17 cellular contexts compared by ENCODE assay signal in the genomic region with DNA sequence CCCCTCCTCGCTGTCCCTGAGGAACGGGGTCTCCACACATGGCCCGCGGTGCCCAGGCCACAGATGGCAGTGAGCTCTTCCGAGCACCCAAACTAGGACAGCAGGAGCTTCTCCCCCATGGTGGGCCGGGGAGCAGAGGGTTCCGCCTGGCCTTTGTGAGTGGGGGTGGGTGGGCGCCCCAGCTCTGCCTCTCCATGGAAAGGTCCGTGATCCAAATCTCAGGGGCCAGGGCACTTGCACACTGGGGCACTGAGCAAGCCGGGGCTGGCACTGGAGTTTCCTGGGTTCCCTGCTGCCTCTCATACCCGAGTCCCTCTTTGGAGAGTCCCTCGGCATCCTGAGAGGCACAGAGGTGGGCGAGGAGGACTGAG. TPM values are rescaled to one million over a fixed set of nuclear protein-coding genes. Genes with fewer than 3 reads are reported as not detected.
DNase-seq lines count a peak whose midpoint lies in the region; ATAC-seq, FAIRE-seq and TF ChIP-seq lines count a peak whose summit lies in the region.
"Had no signal": no experiment of that assay in that cellular context is flagged by ENCODE, and none has a peak within 500 bp of the region (broad histone marks: within the 10 kb centered on the region; RNA-seq: fewer than 3 reads in every experiment).

No MANE protein-coding gene starts in this region.

- no peaks in the 10 kb centered on the region for H3K9me3 Mint-ChIP-seq in dendritic cell treated with granulocyte-macrophage colony-stimulating factor and Interleukin-4, amounts not matched to agents 40 ng/mL and 50 ng/mL, for 4 days
- H3K9me3 Mint-ChIP-seq: activated T-helper 17 cell treated with anti-CD3 and anti-CD28 coated beads, Interleukin-2, amount 50 U/mL, for 72 hours; CD8-positive, alpha-beta T cell; stimulated activated effector memory CD8-positive, alpha-beta T cell treated with anti-CD3 and anti-CD28 coated beads, Interleukin-12 subunit alpha, Interleukin-12 subunit beta, amount 100 ng/mL, for 72 hours had no signal

- H3K9me3 ChIP-seq in HepG2 (ENCODE audit: low read length) (no peaks in the 10 kb centered on the region), right lobe of liver (no peaks in the 10 kb centered on the region), osteoblast (ENCODE audit: low read depth, low read length) (no peaks in the 10 kb centered on the region)

- FAIRE-seq in HepG2 (lab: Jason Lieb, UNC) = no peak
- FAIRE-seq: urothelium cell line had no signal

- TF ChIP-seq EP300 in HepG2 (IDR thresholded peaks at IDR 0.05; ENCODE audit: low read depth in 2 of 2, low read length in 2 of 2) (no peak), HepG2 (CRISPR knock-in tag; IDR thresholded peaks at IDR 0.05; ENCODE audit: borderline replicate concordance) (no peak)

- no peak overlapping the region for H3K4me3 Mint-ChIP-seq in dendritic cell treated with granulocyte-macrophage colony-stimulating factor and Interleukin-4, amounts not matched to agents 40 ng/mL and 50 ng/mL, for 4 days
- H3K4me3 Mint-ChIP-seq: activated T-helper 17 cell treated with anti-CD3 and anti-CD28 coated beads, Interleukin-2, amount 50 U/mL, for 72 hours; CD8-positive, alpha-beta T cell had no signal

- 32% methylated on average over 4 of the region's 13 CpGs for WGBS in HepG2 (ENCODE audit: low lambda C conversion rate)
- 67% methylated on average over 1 of the region's 13 CpGs for WGBS in right lobe of liver (ENCODE audit: insufficient coverage, low coverage, low lambda C conversion rate, missing lambda C conversion rate)

- TF ChIP-seq CTCF in HepG2 (CRISPR knock-in tag; IDR thresholded peaks at IDR 0.05) = no peak
- no peak for TF ChIP-seq CTCF in right lobe of liver (IDR thresholded peaks at IDR 0.05)
- no peak for TF ChIP-seq CTCF in osteoblast (IDR thresholded peaks at IDR 0.05; ENCODE audit: extremely low read depth, low read depth, low read length)

- peaks cover 76% of the 10 kb centered on the region for H3K27me3 Mint-ChIP-seq in dendritic cell treated with granulocyte-macrophage colony-stimulating factor and Interleukin-4, amounts not matched to agents 40 ng/mL and 50 ng/mL, for 4 days

- H3K4me3 ChIP-seq in HepG2 (replicated peaks in 1 of 3; ENCODE audit: insufficient read depth in 1 of 3, low read depth in 2 of 3, low read length in 3 of 3) (peak overlapping the region in 1 of 3 experiments; percentile 29; a peak in 1 of 6 replicates), right lobe of liver (no peak overlapping the region), osteoblast (ENCODE audit: insufficient read depth, low read length) (peak overlapping the region; percentile 28)

- no peaks in the 10 kb centered on the region for H3K79me2 ChIP-seq in HepG2 (ENCODE audit: insufficient read depth, low read length)
- no peaks in the 10 kb centered on the region for H3K79me2 ChIP-seq in osteoblast (ENCODE audit: insufficient read depth, low read length)

- no peak overlapping the region for H3K27ac ChIP-seq in HepG2 (ENCODE audit: extremely low read length, insufficient read depth, low read length)
- no peak overlapping the region for H3K27ac ChIP-seq in right lobe of liver
- H3K27ac ChIP-seq in osteoblast (ENCODE audit: low read depth, low read length) = peak overlapping the region; percentile 69
- H3K27ac ChIP-seq: foreskin keratinocyte had no signal

- TF ChIP-seq RAD21 in HepG2 (CRISPR knock-in tag; IDR thresholded peaks at IDR 0.05) = no peak

- no peaks in the 10 kb centered on the region for H3K36me3 ChIP-seq in HepG2 (replicated peaks in 1 of 2; ENCODE audit: control insufficient read depth in 1 of 2, insufficient read depth in 2 of 2, low read length in 2 of 2)
- H3K36me3 ChIP-seq in right lobe of liver = no peaks in the 10 kb centered on the region
- H3K36me3 ChIP-seq in osteoblast (ENCODE audit: insufficient read depth, low read length) = no peaks in the 10 kb centered on the region

- no TSS peak for BruUV-seq in HepG2 (replicated peaks; lab: Mats Ljungman, UMichigan)

- in situ Hi-C loops in HepG2 (cut with HindIII; ENCODE audit: extremely low pct_ligation_motif_present, low pct_unique_long_range_greater_than_20kb) = no loop called here

- H3K27me3 ChIP-seq in HepG2 (ENCODE audit: control insufficient read depth in 1 of 2, insufficient read depth in 2 of 2, low read length in 2 of 2) (peaks cover 24 to 65% of the 10 kb centered on the region in 2 experiments), right lobe of liver (peaks cover 0 to 8% of the 10 kb centered on the region in 2 donors), osteoblast (ENCODE audit: insufficient read depth, low read length) (peaks cover 17% of the 10 kb centered on the region)

- H4K20me1 ChIP-seq in HepG2 (ENCODE audit: insufficient read depth, low read length) (no peaks in the 10 kb centered on the region), osteoblast (ENCODE audit: insufficient read depth, low read length) (no peaks in the 10 kb centered on the region)

- peaks cover 42% of the 10 kb centered on the region for H3K4me1 ChIP-seq in HepG2 (ENCODE audit: insufficient read depth, low read length)
- no peaks in the 10 kb centered on the region for H3K4me1 ChIP-seq in right lobe of liver
- H3K4me1 ChIP-seq in osteoblast (ENCODE audit: insufficient read depth, low read length) = peaks cover 18% of the 10 kb centered on the region
- H3K4me1 ChIP-seq: foreskin keratinocyte had no signal

- peak overlapping the region; percentile 41; the same call in 1 of the 2 replicates for H3K4me2 ChIP-seq in HepG2 (ENCODE audit: low read depth, low read length)
- H3K4me2 ChIP-seq in osteoblast (ENCODE audit: insufficient read depth, low read length) = peak overlapping the region; percentile 30

- H3K9ac ChIP-seq in HepG2 (ENCODE audit: insufficient read depth, low read depth, low read length) = no peak overlapping the region

- intact Hi-C loops in HepG2 (cut with micrococcal nuclease; ENCODE audit: unreplicated experiment) (no loop called here), right lobe of liver (cut with DNase I) (no loop called here)
- intact Hi-C loops in dendritic cell treated with granulocyte-macrophage colony-stimulating factor and Interleukin-4, amounts not matched to agents 40 ng/mL and 50 ng/mL, for 4 days (cut with micrococcal nuclease) = no loop called here

- ATAC-seq in HepG2 (peak; percentile 3; the same call in 2 of the 3 replicates), right lobe of liver (no peak), HG03520 (IDR thresholded peaks at IDR 0.05; ENCODE audit: unreplicated experiment) (no peak), HG03097 (IDR thresholded peaks at IDR 0.05; ENCODE audit: low FRiP score, unreplicated experiment) (no peak)
- ATAC-seq: activated T-helper 17 cell treated with anti-CD3 and anti-CD28 coated beads, Interleukin-2, amount 50 U/mL, for 72 hours; CD8-positive, alpha-beta T cell; stimulated activated effector memory CD8-positive, alpha-beta T cell treated with anti-CD3 and anti-CD28 coated beads, Interleukin-12 subunit alpha, Interleukin-12 subunit beta, amount 100 ng/mL, for 72 hours had no signal

- DNase-seq in HepG2 (ENCODE audit: low spot score) (no peak), right lobe of liver (no peak), osteoblast (ENCODE audit: insufficient read length, low spot score, missing footprints) (peak; percentile 90), SHP77 (lab: John Stamatoyannopoulos, UW) (no peak), H4 (ENCODE audit: low spot score) (no peak)
- DNase-seq: activated CD4-positive, CD25-positive, alpha-beta regulatory T cell; CD8-positive, alpha-beta T cell; NCI-H2029 had no signal

- TF ChIP-seq POLR2A in HepG2 (IDR thresholded peaks at IDR 0.05; ENCODE audit: insufficient read depth in 1 of 2, low read depth in 2 of 2, low read length in 2 of 2) = no peak
- TF ChIP-seq POLR2A in right lobe of liver (IDR thresholded peaks at IDR 0.05) = no peak

- H3K36me3 Mint-ChIP-seq in dendritic cell treated with granulocyte-macrophage colony-stimulating factor and Interleukin-4, amounts not matched to agents 40 ng/mL and 50 ng/mL, for 4 days (ENCODE audit: low read depth) = no peaks in the 10 kb centered on the region
- H3K36me3 Mint-ChIP-seq: CD8-positive, alpha-beta T cell; stimulated activated effector memory CD8-positive, alpha-beta T cell treated with anti-CD3 and anti-CD28 coated beads, Interleukin-12 subunit alpha, Interleukin-12 subunit beta, amount 100 ng/mL, for 72 hours had no signal

- peak overlapping the region; percentile 45 for H3K27ac Mint-ChIP-seq in dendritic cell treated with granulocyte-macrophage colony-stimulating factor and Interleukin-4, amounts not matched to agents 40 ng/mL and 50 ng/mL, for 4 days
- H3K27ac Mint-ChIP-seq: activated T-helper 17 cell treated with anti-CD3 and anti-CD28 coated beads, Interleukin-2, amount 50 U/mL, for 72 hours; CD8-positive, alpha-beta T cell; stimulated activated effector memory CD8-positive, alpha-beta T cell treated with anti-CD3 and anti-CD28 coated beads, Interleukin-12 subunit alpha, Interleukin-12 subunit beta, amount 100 ng/mL, for 72 hours had no signal

- no peak overlapping the region for H2AFZ ChIP-seq in HepG2 (ENCODE audit: low read length)
- H2AFZ ChIP-seq in osteoblast (ENCODE audit: low read length) = peak overlapping the region; percentile 79

- CTCF ChIA-PET in HepG2 (lab: Yijun Ruan, JAX; ENCODE audit: low intra/inter-chr PET ratio, low total read pairs) = no interaction called here

- H3K4me1 Mint-ChIP-seq in dendritic cell treated with granulocyte-macrophage colony-stimulating factor and Interleukin-4, amounts not matched to agents 40 ng/mL and 50 ng/mL, for 4 days (ENCODE audit: low read depth) = peaks cover 14% of the 10 kb centered on the region
- H3K4me1 Mint-ChIP-seq: activated T-helper 17 cell treated with anti-CD3 and anti-CD28 coated beads, Interleukin-2, amount 50 U/mL, for 72 hours had no signal

- POLR2A ChIA-PET in HepG2 (lab: Yijun Ruan, JAX) = interaction anchor here (1.4 to 2.0 kb wide), 2 partner anchors 16 to 20 kb away, joined by 4 to 7 read pairs; no protein-coding TSS in a partner anchor

RNA-seq across cellular contexts. Expression of a gene that starts 2.2 kb away (rescaled TPM):
- total RNA-seq in HepG2 (2016; rRNA removed; fragmentation: Illumina TruSeq; extraction: Trizol) = 0.97 and 1.2 TPM in 2 replicates
- 0.61 and 0.62 TPM in 2 replicates for total RNA-seq in HepG2 (2016; cell fraction: cytosol; rRNA removed; fragmentation: Illumina TruSeq; extraction: Trizol; ENCODE audit: low read depth)
- 1.0 and 1.1 TPM in 2 replicates for total RNA-seq in HepG2 (2016; cell fraction: insoluble cytoplasmic fraction; rRNA removed; fragmentation: Illumina TruSeq; extraction: Trizol)
- 1.3 and 1.6 TPM in 2 replicates for total RNA-seq in HepG2 (2016; cell fraction: membrane; rRNA removed; fragmentation: Illumina TruSeq; extraction: Trizol)
- 0.56 and 0.94 TPM in 2 replicates for total RNA-seq in HepG2 (2016; cell fraction: nucleus; rRNA removed; fragmentation: Illumina TruSeq; extraction: Trizol)
- polyA plus RNA-seq in HepG2 (2011; rRNA removed) = 1.8 and 2.9 TPM in 2 replicates
- polyA plus RNA-seq in HepG2 (2011; cell fraction: cytosol; rRNA removed) = 1.7 and 2.2 TPM in 2 replicates
- 2.6 and 3.2 TPM in 2 replicates for polyA plus RNA-seq in HepG2 (2011; cell fraction: nucleus; rRNA removed)
- polyA plus RNA-seq in HepG2 (2012) = 1.3 and 1.7 TPM in 2 replicates
- 0.97 and 1.5 TPM in 2 replicates for polyA plus RNA-seq in HepG2 (2016; cell fraction: cytosol; fragmentation: Illumina TruSeq; extraction: Trizol; ENCODE audit: low read depth)
- polyA plus RNA-seq in HepG2 (2016; cell fraction: insoluble cytoplasmic fraction; fragmentation: Illumina TruSeq; extraction: Trizol; ENCODE audit: low read depth) = 1.7 and 2.5 TPM in 2 replicates
- 1.8 and 1.9 TPM in 2 replicates for polyA plus RNA-seq in HepG2 (2016; cell fraction: membrane; fragmentation: Illumina TruSeq; extraction: Trizol; ENCODE audit: low read depth)
- 1.9 and 2.0 TPM in 2 replicates for polyA plus RNA-seq in HepG2 (2016; cell fraction: nucleus; fragmentation: Illumina TruSeq; extraction: Trizol; ENCODE audit: insufficient read depth, low read depth)
- 0.35 and 2.3 TPM in 2 replicates for polyA minus RNA-seq in HepG2 (2011; rRNA and poly(A)+ RNA removed; ENCODE audit: low replicate concordance)
- 1.7 and 1.8 TPM in 2 replicates for polyA minus RNA-seq in HepG2 (2011; cell fraction: cytosol; rRNA and poly(A)+ RNA removed)
- polyA minus RNA-seq in HepG2 (2011; cell fraction: nucleus; rRNA and poly(A)+ RNA removed) = 0.64 and 0.75 TPM in 2 replicates
- total RNA-seq in right lobe of liver = 1 to 10 TPM in 1 of 6 experiments, under 1 TPM in 1, not detected in 4; 0.19 to 1.6 TPM
- total RNA-seq in osteoblast = 12.4 and 14.8 TPM in 2 replicates
- 1.1 and 1.3 TPM in 2 replicates for total RNA-seq in H4 (2014; rRNA removed; shearing (Covaris generic))

RNA-seq across cellular contexts. Expression of a gene that starts 16.5 kb away (rescaled TPM):
- total RNA-seq in HepG2 (2016; rRNA removed; fragmentation: Illumina TruSeq; extraction: Trizol) = 25.0 and 41.6 TPM in 2 replicates
- total RNA-seq in HepG2 (2016; cell fraction: cytosol; rRNA removed; fragmentation: Illumina TruSeq; extraction: Trizol; ENCODE audit: low read depth) = 28.6 and 43.2 TPM in 2 replicates
- 19.6 and 44.5 TPM in 2 replicates for total RNA-seq in HepG2 (2016; cell fraction: insoluble cytoplasmic fraction; rRNA removed; fragmentation: Illumina TruSeq; extraction: Trizol)
- 45.1 and 60.0 TPM in 2 replicates for total RNA-seq in HepG2 (2016; cell fraction: membrane; rRNA removed; fragmentation: Illumina TruSeq; extraction: Trizol)
- total RNA-seq in HepG2 (2016; cell fraction: nucleus; rRNA removed; fragmentation: Illumina TruSeq; extraction: Trizol) = 30.3 and 32.7 TPM in 2 replicates
- 33.6 and 34.2 TPM in 2 replicates for polyA plus RNA-seq in HepG2 (2011; rRNA removed)
- 39.9 and 48.2 TPM in 2 replicates for polyA plus RNA-seq in HepG2 (2011; cell fraction: cytosol; rRNA removed)
- polyA plus RNA-seq in HepG2 (2011; cell fraction: nucleus; rRNA removed) = 22.1 and 24.0 TPM in 2 replicates
- polyA plus RNA-seq in HepG2 (2012) = 18.4 and 30.9 TPM in 2 replicates
- 41.4 and 52.9 TPM in 2 replicates for polyA plus RNA-seq in HepG2 (2016; cell fraction: cytosol; fragmentation: Illumina TruSeq; extraction: Trizol; ENCODE audit: low read depth)
- 27.9 and 37.1 TPM in 2 replicates for polyA plus RNA-seq in HepG2 (2016; cell fraction: insoluble cytoplasmic fraction; fragmentation: Illumina TruSeq; extraction: Trizol; ENCODE audit: low read depth)
- polyA plus RNA-seq in HepG2 (2016; cell fraction: membrane; fragmentation: Illumina TruSeq; extraction: Trizol; ENCODE audit: low read depth) = 50.5 and 57.8 TPM in 2 replicates
- 65.1 and 70.7 TPM in 2 replicates for polyA plus RNA-seq in HepG2 (2016; cell fraction: nucleus; fragmentation: Illumina TruSeq; extraction: Trizol; ENCODE audit: insufficient read depth, low read depth)
- 38.4 and 71.1 TPM in 2 replicates for polyA minus RNA-seq in HepG2 (2011; rRNA and poly(A)+ RNA removed; ENCODE audit: low replicate concordance)
- 13.8 and 15.1 TPM in 2 replicates for polyA minus RNA-seq in HepG2 (2011; cell fraction: cytosol; rRNA and poly(A)+ RNA removed)
- 8.5 and 9.3 TPM in 2 replicates for polyA minus RNA-seq in HepG2 (2011; cell fraction: nucleus; rRNA and poly(A)+ RNA removed)
- total RNA-seq in right lobe of liver = 10 to 100 TPM; 13.5 to 29.5 (median 19.6) TPM
- 33.0 and 33.7 TPM in 2 replicates for total RNA-seq in osteoblast
- total RNA-seq in H4 (2014; rRNA removed; shearing (Covaris generic)) = 26.0 and 42.3 TPM in 2 replicates

RNA-seq across cellular contexts. Expression of a gene that starts 20.8 kb away (rescaled TPM):
- total RNA-seq in HepG2 (2016; rRNA removed; fragmentation: Illumina TruSeq; extraction: Trizol) (1.4 and 1.7 TPM in 2 replicates), right lobe of liver (1 to 10 TPM; 1.3 to 3.7 (median 2.3) TPM), osteoblast (0.29 and 0.72 TPM in 2 replicates)
- 1.3 and 2.3 TPM in 2 replicates for total RNA-seq in HepG2 (2016; cell fraction: cytosol; rRNA removed; fragmentation: Illumina TruSeq; extraction: Trizol; ENCODE audit: low read depth)
- total RNA-seq in HepG2 (2016; cell fraction: insoluble cytoplasmic fraction; rRNA removed; fragmentation: Illumina TruSeq; extraction: Trizol) = 1.3 and 1.7 TPM in 2 replicates
- total RNA-seq in HepG2 (2016; cell fraction: membrane; rRNA removed; fragmentation: Illumina TruSeq; extraction: Trizol) = 2.6 and 3.1 TPM in 2 replicates
- total RNA-seq in HepG2 (2016; cell fraction: nucleus; rRNA removed; fragmentation: Illumina TruSeq; extraction: Trizol) = 1.5 TPM in 2 replicates
- 3.3 and 3.9 TPM in 2 replicates for polyA plus RNA-seq in HepG2 (2011; rRNA removed)
- 3.1 and 3.7 TPM in 2 replicates for polyA plus RNA-seq in HepG2 (2011; cell fraction: cytosol; rRNA removed)
- 6.7 and 7.8 TPM in 2 replicates for polyA plus RNA-seq in HepG2 (2011; cell fraction: nucleus; rRNA removed)
- polyA plus RNA-seq in HepG2 (2012) = 2.6 and 4.5 TPM in 2 replicates
- 7.6 and 10.4 TPM in 2 replicates for polyA plus RNA-seq in HepG2 (2016; cell fraction: cytosol; fragmentation: Illumina TruSeq; extraction: Trizol; ENCODE audit: low read depth)
- polyA plus RNA-seq in HepG2 (2016; cell fraction: insoluble cytoplasmic fraction; fragmentation: Illumina TruSeq; extraction: Trizol; ENCODE audit: low read depth) = 3.9 and 5.5 TPM in 2 replicates
- polyA plus RNA-seq in HepG2 (2016; cell fraction: membrane; fragmentation: Illumina TruSeq; extraction: Trizol; ENCODE audit: low read depth) = 6.5 and 9.8 TPM in 2 replicates
- polyA plus RNA-seq in HepG2 (2016; cell fraction: nucleus; fragmentation: Illumina TruSeq; extraction: Trizol; ENCODE audit: insufficient read depth, low read depth) = 7.6 and 8.6 TPM in 2 replicates
- 1.2 TPM in 1 of 2 replicates, not detected in the other for polyA minus RNA-seq in HepG2 (2011; rRNA and poly(A)+ RNA removed; ENCODE audit: low replicate concordance)
- polyA minus RNA-seq in HepG2 (2011; cell fraction: cytosol; rRNA and poly(A)+ RNA removed) = 1.2 and 1.7 TPM in 2 replicates
- 1.1 and 1.2 TPM in 2 replicates for polyA minus RNA-seq in HepG2 (2011; cell fraction: nucleus; rRNA and poly(A)+ RNA removed)
- 0.60 and 0.75 TPM in 2 replicates for total RNA-seq in H4 (2014; rRNA removed; shearing (Covaris generic))
- total RNA-seq: myocyte, NCI-H460 had no signal

RNA-seq across cellular contexts. Expression of a gene that starts 59.7 kb away (rescaled TPM):
- total RNA-seq in HepG2 (2016; rRNA removed; fragmentation: Illumina TruSeq; extraction: Trizol) (47.4 and 47.5 TPM in 2 replicates), right lobe of liver (10 to 100 TPM; 21.5 to 41.7 (median 23.7) TPM), osteoblast (35.9 and 38.7 TPM in 2 replicates)
- 15.4 and 15.7 TPM in 2 replicates for total RNA-seq in HepG2 (2016; cell fraction: cytosol; rRNA removed; fragmentation: Illumina TruSeq; extraction: Trizol; ENCODE audit: low read depth)
- 38.4 and 51.3 TPM in 2 replicates for total RNA-seq in HepG2 (2016; cell fraction: insoluble cytoplasmic fraction; rRNA removed; fragmentation: Illumina TruSeq; extraction: Trizol)
- 36.5 and 39.1 TPM in 2 replicates for total RNA-seq in HepG2 (2016; cell fraction: membrane; rRNA removed; fragmentation: Illumina TruSeq; extraction: Trizol)
- total RNA-seq in HepG2 (2016; cell fraction: nucleus; rRNA removed; fragmentation: Illumina TruSeq; extraction: Trizol) = 22.7 and 29.7 TPM in 2 replicates
- polyA plus RNA-seq in HepG2 (2011; rRNA removed) = 43.0 and 43.9 TPM in 2 replicates
- 36.5 and 53.7 TPM in 2 replicates for polyA plus RNA-seq in HepG2 (2011; cell fraction: cytosol; rRNA removed)
- 91.7 and 100.0 TPM in 2 replicates for polyA plus RNA-seq in HepG2 (2011; cell fraction: nucleus; rRNA removed)
- 31.5 and 46.4 TPM in 2 replicates for polyA plus RNA-seq in HepG2 (2012)
- 19.4 and 21.9 TPM in 2 replicates for polyA plus RNA-seq in HepG2 (2016; cell fraction: cytosol; fragmentation: Illumina TruSeq; extraction: Trizol; ENCODE audit: low read depth)
- 59.1 and 69.1 TPM in 2 replicates for polyA plus RNA-seq in HepG2 (2016; cell fraction: insoluble cytoplasmic fraction; fragmentation: Illumina TruSeq; extraction: Trizol; ENCODE audit: low read depth)
- 43.4 and 44.2 TPM in 2 replicates for polyA plus RNA-seq in HepG2 (2016; cell fraction: membrane; fragmentation: Illumina TruSeq; extraction: Trizol; ENCODE audit: low read depth)
- polyA plus RNA-seq in HepG2 (2016; cell fraction: nucleus; fragmentation: Illumina TruSeq; extraction: Trizol; ENCODE audit: insufficient read depth, low read depth) = 75.8 and 78.8 TPM in 2 replicates
- polyA minus RNA-seq in HepG2 (2011; rRNA and poly(A)+ RNA removed; ENCODE audit: low replicate concordance) = 33.4 and 37.8 TPM in 2 replicates
- polyA minus RNA-seq in HepG2 (2011; cell fraction: cytosol; rRNA and poly(A)+ RNA removed) = 21.6 and 25.4 TPM in 2 replicates
- polyA minus RNA-seq in HepG2 (2011; cell fraction: nucleus; rRNA and poly(A)+ RNA removed) = 12.1 and 13.1 TPM in 2 replicates
- 47.0 and 53.4 TPM in 2 replicates for total RNA-seq in H4 (2014; rRNA removed; shearing (Covaris generic))
